8 cellular contexts compared by ENCODE assay signal in genomic region chr1:12276225-12276624, GRCh38. TPM values are rescaled to one million over a fixed set of nuclear protein-coding genes. Genes with fewer than 3 reads are reported as not detected.
A peak's percentile ranks its signal among the peaks of the same experiment; 100 is the strongest.
DNase-seq lines count a peak whose midpoint lies in the region; ATAC-seq and TF ChIP-seq lines count a peak whose summit lies in the region.

No MANE protein-coding gene starts in this region.

- H3K27ac ChIP-seq in SK-N-SH (ENCODE audit: low read depth in 2 of 2, low read length in 1 of 2) (no peak overlapping the region), thoracic aorta (no peak overlapping the region)

- H3K9me2 ChIP-seq in SK-N-SH = no peaks in the 10 kb centered on the region

- WGBS in SK-N-SH (ENCODE audit: low lambda C conversion rate) = 87% methylated on average over 7 of the region's 7 CpGs

- TF ChIP-seq CTCF in SK-N-SH (IDR thresholded peaks at IDR 0.05) (no peak), WI38 (IDR thresholded peaks at IDR 0.05; ENCODE audit: low read depth, low read length) (peak; percentile 79), thoracic aorta (IDR thresholded peaks at IDR 0.05) (peak; percentile 59)

- H3K9me3 ChIP-seq in SK-N-SH = no peaks in the 10 kb centered on the region
- no peaks in the 10 kb centered on the region for H3K9me3 ChIP-seq in thoracic aorta

- no peaks in the 10 kb centered on the region for H4K20me1 ChIP-seq in SK-N-SH (ENCODE audit: insufficient read depth)

- no peak overlapping the region for H3K4me2 ChIP-seq in SK-N-SH

- DNase-seq in SK-N-SH (peak; percentile 7), iPS DF 19.7 (ENCODE audit: low read depth, low spot score) (peak; percentile 20), thoracic aorta (ENCODE audit: low spot score) (no peak), HK-2 (ENCODE audit: unreplicated experiment) (no peak), NCI-H1694 (lab: John Stamatoyannopoulos, UW) (no peak)
- DNase-seq in stimulated activated naive CD8-positive, alpha-beta T cell treated with anti-CD3 and anti-CD28 coated beads, Interleukin-15, Interleukin-2, amounts not matched to agents 100 U/mL and 50 U/mL, for 24 hours = no peak

- ATAC-seq in SK-N-SH treated with all-trans-retinoic acid at 6 μM for 48 hours = no peak
- ATAC-seq in thoracic aorta (ENCODE audit: insufficient number of reproducible peaks, low FRiP score, low read depth) = no peak
- ATAC-seq in stimulated activated naive CD8-positive, alpha-beta T cell treated with anti-CD3 and anti-CD28 coated beads, Interleukin-15, Interleukin-2, amounts not matched to agents 100 U/mL and 50 U/mL, for 24 hours = no peak

- 0 out of 2 replicates have a peak, but pooled peaks cover 4% of the 10 kb centered on the region for H3K79me2 ChIP-seq in SK-N-SH (ENCODE audit: insufficient read depth)

- CTCF ChIA-PET in SK-N-SH (lab: Yijun Ruan, JAX) = interaction anchor here (0.6 to 5.1 kb wide), 12 partner anchors 13 to 431 kb away, joined by 3 to 33 read pairs (median 6); partner anchors contain the start of gene DHRS3

- H2AFZ ChIP-seq in SK-N-SH (ENCODE audit: low read depth) = no peak overlapping the region

- peak; percentile 49 for TF ChIP-seq RAD21 in SK-N-SH (IDR thresholded peaks at IDR 0.05; ENCODE audit: low read length)

- H3K9ac ChIP-seq in SK-N-SH = no peak overlapping the region

- H3K4me1 ChIP-seq in SK-N-SH (ENCODE audit: control insufficient read depth in 1 of 2, insufficient read depth in 2 of 2, low read depth in 1 of 2, low read length in 1 of 2) = no peaks in the 10 kb centered on the region
- H3K4me1 ChIP-seq in thoracic aorta (ENCODE audit: control insufficient read depth in 1 of 2, low read depth in 2 of 2) = no peaks in the 10 kb centered on the region

- H3K27me3 ChIP-seq in SK-N-SH (ENCODE audit: insufficient read depth) (no peaks in the 10 kb centered on the region), thoracic aorta (replicated peaks; ENCODE audit: insufficient read depth) (no peaks in the 10 kb centered on the region)

- no peaks in the 10 kb centered on the region for H3F3A ChIP-seq in SK-N-SH (replicated peaks; ENCODE audit: insufficient read depth)

- POLR2A ChIA-PET in SK-N-SH (lab: Yijun Ruan, JAX) = no interaction called here

- TF ChIP-seq EP300 in SK-N-SH (IDR thresholded peaks at IDR 0.05; ENCODE audit: borderline replicate concordance in 1 of 2, low read depth in 1 of 2, low read length in 1 of 2) = no peak

- H3K4me3 ChIP-seq in SK-N-SH (ENCODE audit: low read depth in 2 of 2, low read length in 1 of 2) (no peak overlapping the region; a peak in 1 of 4 replicates), WI38 (ENCODE audit: low read depth, low read length) (no peak overlapping the region), thoracic aorta (no peak overlapping the region)

- H3K36me3 ChIP-seq in SK-N-SH (replicated peaks in 1 of 2; ENCODE audit: control insufficient read depth in 1 of 2, insufficient read depth in 2 of 2, low read length in 1 of 2) (peaks cover 58 to 59% of the 10 kb centered on the region in 2 experiments), thoracic aorta (peaks cover 44% of the 10 kb centered on the region)

TF ChIP-seq in SK-N-SH, 30 proteins besides CTCF, POLR2A, EP300 and RAD21:
- TF ChIP-seq NFIC (IDR thresholded peaks at IDR 0.05; ENCODE audit: borderline replicate concordance) = no peak
- no peak for TF ChIP-seq TAF1 (IDR thresholded peaks at IDR 0.05; ENCODE audit: borderline replicate concordance, low read depth, low read length)
- no peak for TF ChIP-seq YY1 (IDR thresholded peaks at IDR 0.05; ENCODE audit: low read depth)
- TF ChIP-seq ZBTB33 (IDR thresholded peaks at IDR 0.05; ENCODE audit: borderline replicate concordance, low read depth) = no peak
- no peak for TF ChIP-seq FOXM1 (IDR thresholded peaks at IDR 0.05; ENCODE audit: low read depth)

TF ChIP-seq in SK-N-SH treated with all-trans-retinoic acid at 6 μM for 48 hours, 23 proteins besides CTCF, POLR2A, EP300 and RAD21:
- TF ChIP-seq TOX (CRISPR knock-in tag; IDR thresholded peaks at IDR 0.05; ENCODE audit: borderline replicate concordance) = no peak

RNA-seq across cellular contexts. Expression of gene VPS13D, which starts 46.4 kb away (rescaled TPM):
- polyA plus RNA-seq in SK-N-SH (2012; rRNA removed) = 14.4 and 15.0 TPM in 2 replicates
- polyA plus RNA-seq in SK-N-SH (2012; cell fraction: cytosol; rRNA removed) = 9.1 and 10.8 TPM in 2 replicates
- polyA plus RNA-seq in SK-N-SH (2012; cell fraction: nucleus; rRNA removed) = 19.8 and 28.7 TPM in 2 replicates
- total RNA-seq in thoracic aorta = 100 to 1,000 TPM in 1 of 2 donors, 10 to 100 TPM in 1; 70.1 to 129 TPM

Comparison
In these comparisons a context has a peak if more than half of its experiments do, and no peak if none do; other contexts are left out.
1. DNase-seq: peak in SK-N-SH (single experiment) and iPS DF 19.7 (single experiment); none in thoracic aorta (single experiment), stimulated activated naive CD8-positive, alpha-beta T cell treated with anti-CD3 and anti-CD28 coated beads, Interleukin-15, Interleukin-2, amounts not matched to agents 100 U/mL and 50 U/mL, for 24 hours (single experiment), HK-2 (single experiment) and NCI-H1694 (single experiment).